Comparison of ENCODE assay signal across 1 cellular context in the genomic region with DNA sequence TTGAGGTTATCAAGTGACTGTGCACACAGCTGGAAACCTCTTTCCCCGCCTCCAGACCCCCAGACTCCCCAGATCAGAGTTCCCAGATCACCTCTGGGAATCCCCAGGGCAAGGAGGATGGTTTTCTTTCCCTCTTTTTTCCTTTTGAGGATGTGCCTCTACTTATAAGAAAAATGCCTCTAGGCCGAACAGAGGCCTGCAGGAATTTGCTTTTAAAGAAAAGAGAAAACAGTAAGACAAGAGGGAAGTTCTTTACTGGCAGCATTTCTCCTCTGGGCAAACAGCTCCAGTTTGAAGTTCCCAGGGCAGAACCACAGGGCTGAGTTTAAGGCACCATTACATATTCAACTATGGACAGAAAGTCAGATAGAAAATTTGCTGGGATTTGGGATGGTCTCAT.
TF ChIP-seq lines count a peak whose summit lies in the region.

No MANE protein-coding gene starts in this region.

TF ChIP-seq in WTC11, 78 proteins besides CTCF, POLR2A, EP300 and RAD21 (continued from another document):
- TF ChIP-seq, protein P1, sequence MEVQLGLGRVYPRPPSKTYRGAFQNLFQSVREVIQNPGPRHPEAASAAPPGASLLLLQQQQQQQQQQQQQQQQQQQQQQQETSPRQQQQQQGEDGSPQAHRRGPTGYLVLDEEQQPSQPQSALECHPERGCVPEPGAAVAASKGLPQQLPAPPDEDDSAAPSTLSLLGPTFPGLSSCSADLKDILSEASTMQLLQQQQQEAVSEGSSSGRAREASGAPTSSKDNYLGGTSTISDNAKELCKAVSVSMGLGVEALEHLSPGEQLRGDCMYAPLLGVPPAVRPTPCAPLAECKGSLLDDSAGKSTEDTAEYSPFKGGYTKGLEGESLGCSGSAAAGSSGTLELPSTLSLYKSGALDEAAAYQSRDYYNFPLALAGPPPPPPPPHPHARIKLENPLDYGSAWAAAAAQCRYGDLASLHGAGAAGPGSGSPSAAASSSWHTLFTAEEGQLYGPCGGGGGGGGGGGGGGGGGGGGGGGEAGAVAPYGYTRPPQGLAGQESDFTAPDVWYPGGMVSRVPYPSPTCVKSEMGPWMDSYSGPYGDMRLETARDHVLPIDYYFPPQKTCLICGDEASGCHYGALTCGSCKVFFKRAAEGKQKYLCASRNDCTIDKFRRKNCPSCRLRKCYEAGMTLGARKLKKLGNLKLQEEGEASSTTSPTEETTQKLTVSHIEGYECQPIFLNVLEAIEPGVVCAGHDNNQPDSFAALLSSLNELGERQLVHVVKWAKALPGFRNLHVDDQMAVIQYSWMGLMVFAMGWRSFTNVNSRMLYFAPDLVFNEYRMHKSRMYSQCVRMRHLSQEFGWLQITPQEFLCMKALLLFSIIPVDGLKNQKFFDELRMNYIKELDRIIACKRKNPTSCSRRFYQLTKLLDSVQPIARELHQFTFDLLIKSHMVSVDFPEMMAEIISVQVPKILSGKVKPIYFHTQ (CRISPR knock-in tag; IDR thresholded peaks at IDR 0.05): no peak
- TF ChIP-seq, protein P2, sequence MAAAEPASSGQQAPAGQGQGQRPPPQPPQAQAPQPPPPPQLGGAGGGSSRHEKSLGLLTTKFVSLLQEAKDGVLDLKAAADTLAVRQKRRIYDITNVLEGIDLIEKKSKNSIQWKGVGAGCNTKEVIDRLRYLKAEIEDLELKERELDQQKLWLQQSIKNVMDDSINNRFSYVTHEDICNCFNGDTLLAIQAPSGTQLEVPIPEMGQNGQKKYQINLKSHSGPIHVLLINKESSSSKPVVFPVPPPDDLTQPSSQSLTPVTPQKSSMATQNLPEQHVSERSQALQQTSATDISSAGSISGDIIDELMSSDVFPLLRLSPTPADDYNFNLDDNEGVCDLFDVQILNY (CRISPR knock-in tag; IDR thresholded peaks at IDR 0.05): no peak
- TF ChIP-seq NR3C1 (CRISPR knock-in tag; conservative IDR thresholded peaks at IDR 0.05; ENCODE audit: low read depth) (no peak), ZNF138 (CRISPR knock-in tag; conservative IDR thresholded peaks at IDR 0.05) (no peak), TP53 (CRISPR knock-in tag; IDR thresholded peaks at IDR 0.05) (no peak), ESRRA (CRISPR knock-in tag; IDR thresholded peaks at IDR 0.05; ENCODE audit: borderline replicate concordance) (no peak), KAT7 (CRISPR knock-in tag; IDR thresholded peaks at IDR 0.05; ENCODE audit: borderline replicate concordance) (no peak), HMGA2 (CRISPR knock-in tag; IDR thresholded peaks at IDR 0.05) (no peak), GTF2I (CRISPR knock-in tag; conservative IDR thresholded peaks at IDR 0.05) (no peak)
- TF ChIP-seq, protein P3, sequence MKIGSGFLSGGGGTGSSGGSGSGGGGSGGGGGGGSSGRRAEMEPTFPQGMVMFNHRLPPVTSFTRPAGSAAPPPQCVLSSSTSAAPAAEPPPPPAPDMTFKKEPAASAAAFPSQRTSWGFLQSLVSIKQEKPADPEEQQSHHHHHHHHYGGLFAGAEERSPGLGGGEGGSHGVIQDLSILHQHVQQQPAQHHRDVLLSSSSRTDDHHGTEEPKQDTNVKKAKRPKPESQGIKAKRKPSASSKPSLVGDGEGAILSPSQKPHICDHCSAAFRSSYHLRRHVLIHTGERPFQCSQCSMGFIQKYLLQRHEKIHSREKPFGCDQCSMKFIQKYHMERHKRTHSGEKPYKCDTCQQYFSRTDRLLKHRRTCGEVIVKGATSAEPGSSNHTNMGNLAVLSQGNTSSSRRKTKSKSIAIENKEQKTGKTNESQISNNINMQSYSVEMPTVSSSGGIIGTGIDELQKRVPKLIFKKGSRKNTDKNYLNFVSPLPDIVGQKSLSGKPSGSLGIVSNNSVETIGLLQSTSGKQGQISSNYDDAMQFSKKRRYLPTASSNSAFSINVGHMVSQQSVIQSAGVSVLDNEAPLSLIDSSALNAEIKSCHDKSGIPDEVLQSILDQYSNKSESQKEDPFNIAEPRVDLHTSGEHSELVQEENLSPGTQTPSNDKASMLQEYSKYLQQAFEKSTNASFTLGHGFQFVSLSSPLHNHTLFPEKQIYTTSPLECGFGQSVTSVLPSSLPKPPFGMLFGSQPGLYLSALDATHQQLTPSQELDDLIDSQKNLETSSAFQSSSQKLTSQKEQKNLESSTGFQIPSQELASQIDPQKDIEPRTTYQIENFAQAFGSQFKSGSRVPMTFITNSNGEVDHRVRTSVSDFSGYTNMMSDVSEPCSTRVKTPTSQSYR (CRISPR knock-in tag; IDR thresholded peaks at IDR 0.05): no peak
- TF ChIP-seq, protein P4, sequence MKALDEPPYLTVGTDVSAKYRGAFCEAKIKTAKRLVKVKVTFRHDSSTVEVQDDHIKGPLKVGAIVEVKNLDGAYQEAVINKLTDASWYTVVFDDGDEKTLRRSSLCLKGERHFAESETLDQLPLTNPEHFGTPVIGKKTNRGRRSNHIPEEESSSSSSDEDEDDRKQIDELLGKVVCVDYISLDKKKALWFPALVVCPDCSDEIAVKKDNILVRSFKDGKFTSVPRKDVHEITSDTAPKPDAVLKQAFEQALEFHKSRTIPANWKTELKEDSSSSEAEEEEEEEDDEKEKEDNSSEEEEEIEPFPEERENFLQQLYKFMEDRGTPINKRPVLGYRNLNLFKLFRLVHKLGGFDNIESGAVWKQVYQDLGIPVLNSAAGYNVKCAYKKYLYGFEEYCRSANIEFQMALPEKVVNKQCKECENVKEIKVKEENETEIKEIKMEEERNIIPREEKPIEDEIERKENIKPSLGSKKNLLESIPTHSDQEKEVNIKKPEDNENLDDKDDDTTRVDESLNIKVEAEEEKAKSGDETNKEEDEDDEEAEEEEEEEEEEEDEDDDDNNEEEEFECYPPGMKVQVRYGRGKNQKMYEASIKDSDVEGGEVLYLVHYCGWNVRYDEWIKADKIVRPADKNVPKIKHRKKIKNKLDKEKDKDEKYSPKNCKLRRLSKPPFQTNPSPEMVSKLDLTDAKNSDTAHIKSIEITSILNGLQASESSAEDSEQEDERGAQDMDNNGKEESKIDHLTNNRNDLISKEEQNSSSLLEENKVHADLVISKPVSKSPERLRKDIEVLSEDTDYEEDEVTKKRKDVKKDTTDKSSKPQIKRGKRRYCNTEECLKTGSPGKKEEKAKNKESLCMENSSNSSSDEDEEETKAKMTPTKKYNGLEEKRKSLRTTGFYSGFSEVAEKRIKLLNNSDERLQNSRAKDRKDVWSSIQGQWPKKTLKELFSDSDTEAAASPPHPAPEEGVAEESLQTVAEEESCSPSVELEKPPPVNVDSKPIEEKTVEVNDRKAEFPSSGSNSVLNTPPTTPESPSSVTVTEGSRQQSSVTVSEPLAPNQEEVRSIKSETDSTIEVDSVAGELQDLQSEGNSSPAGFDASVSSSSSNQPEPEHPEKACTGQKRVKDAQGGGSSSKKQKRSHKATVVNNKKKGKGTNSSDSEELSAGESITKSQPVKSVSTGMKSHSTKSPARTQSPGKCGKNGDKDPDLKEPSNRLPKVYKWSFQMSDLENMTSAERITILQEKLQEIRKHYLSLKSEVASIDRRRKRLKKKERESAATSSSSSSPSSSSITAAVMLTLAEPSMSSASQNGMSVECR (CRISPR knock-in tag; IDR thresholded peaks at IDR 0.05; ENCODE audit: borderline replicate concordance): no peak
- TF ChIP-seq, protein P5, sequence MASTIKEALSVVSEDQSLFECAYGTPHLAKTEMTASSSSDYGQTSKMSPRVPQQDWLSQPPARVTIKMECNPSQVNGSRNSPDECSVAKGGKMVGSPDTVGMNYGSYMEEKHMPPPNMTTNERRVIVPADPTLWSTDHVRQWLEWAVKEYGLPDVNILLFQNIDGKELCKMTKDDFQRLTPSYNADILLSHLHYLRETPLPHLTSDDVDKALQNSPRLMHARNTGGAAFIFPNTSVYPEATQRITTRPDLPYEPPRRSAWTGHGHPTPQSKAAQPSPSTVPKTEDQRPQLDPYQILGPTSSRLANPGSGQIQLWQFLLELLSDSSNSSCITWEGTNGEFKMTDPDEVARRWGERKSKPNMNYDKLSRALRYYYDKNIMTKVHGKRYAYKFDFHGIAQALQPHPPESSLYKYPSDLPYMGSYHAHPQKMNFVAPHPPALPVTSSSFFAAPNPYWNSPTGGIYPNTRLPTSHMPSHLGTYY (CRISPR knock-in tag; IDR thresholded peaks at IDR 0.05): no peak
- TF ChIP-seq, protein P6, sequence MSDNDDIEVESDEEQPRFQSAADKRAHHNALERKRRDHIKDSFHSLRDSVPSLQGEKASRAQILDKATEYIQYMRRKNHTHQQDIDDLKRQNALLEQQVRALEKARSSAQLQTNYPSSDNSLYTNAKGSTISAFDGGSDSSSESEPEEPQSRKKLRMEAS (CRISPR knock-in tag; IDR thresholded peaks at IDR 0.05): no peak
